8 cellular contexts compared by ENCODE assay signal in the genomic region with DNA sequence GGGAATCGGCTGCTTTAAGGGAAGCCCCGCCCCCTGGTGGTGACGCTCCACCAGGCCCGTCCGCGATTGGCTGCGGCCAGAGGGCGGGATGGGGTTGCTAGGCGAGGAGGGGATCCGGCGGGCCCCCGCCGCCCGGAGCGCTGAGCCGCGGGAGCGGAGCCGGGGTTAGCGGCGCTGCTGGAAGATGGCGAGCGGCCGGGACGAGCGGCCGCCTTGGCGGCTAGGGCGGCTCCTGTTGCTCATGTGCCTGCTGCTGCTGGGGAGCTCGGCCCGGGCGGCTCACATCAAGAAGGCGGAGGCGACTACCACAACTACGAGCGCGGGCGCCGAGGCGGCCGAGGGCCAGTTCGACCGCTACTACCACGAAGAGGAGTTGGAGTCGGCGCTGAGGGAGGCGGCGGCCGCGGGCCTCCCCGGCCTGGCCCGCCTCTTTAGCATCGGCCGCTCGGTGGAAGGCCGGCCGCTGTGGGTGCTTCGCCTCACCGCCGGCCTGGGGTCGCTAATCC. TPM values are rescaled to one million over a fixed set of nuclear protein-coding genes. Genes with fewer than 3 reads are reported as not detected.
A peak's percentile ranks its signal among the peaks of the same experiment; 100 is the strongest.
DNase-seq lines count a peak whose midpoint lies in the region; ATAC-seq and TF ChIP-seq lines count a peak whose summit lies in the region.

CPD (plus strand) TSS at position 131 of the 506 bp plus-strand sequence; CDS start at position 185, 54 bp downstream.

- peaks cover 9% of the 10 kb centered on the region; the same call in 1 of the 2 replicates for H3F3A ChIP-seq in SU-DHL-6 (ENCODE audit: insufficient read depth)

- ATAC-seq in HG02642 (IDR thresholded peaks at IDR 0.05; ENCODE audit: poor library complexity, unreplicated experiment) (peak; percentile 90), Right ventricle myocardium inferior (peak; percentile 98)
- peak; percentile 96 for ATAC-seq in activated naive CD8-positive, alpha-beta T cell treated with anti-CD3 and anti-CD28 coated beads, Interleukin-2, amount 10 ng/mL, durations not matched to agents 7 days and 5 days (ENCODE audit: low read depth)

- DNase-seq in GM10266 (ENCODE audit: extremely low spot score) = peak; percentile 98
- DNase-seq in NCI-H1417 (lab: John Stamatoyannopoulos, UW) = peak; percentile 92 to 95 (median 95)
- DNase-seq in activated naive CD8-positive, alpha-beta T cell treated with anti-CD3 and anti-CD28 coated beads, Interleukin-2, amount 10 ng/mL, durations not matched to agents 7 days and 5 days = peak; percentile 98
- DNase-seq in Right ventricle myocardium inferior (ENCODE audit: missing footprints) = peak; percentile 98
- DNase-seq in ovary = peak; percentile 96 to 99 (median 98)

- no peak for TF ChIP-seq CTCF in GM10266 (IDR thresholded peaks at IDR 0.05; ENCODE audit: control insufficient read depth, insufficient read depth, low read depth, missing control alignments)
- TF ChIP-seq CTCF in SU-DHL-6 (IDR thresholded peaks at IDR 0.05; ENCODE audit: insufficient read depth, low read length, poor library complexity, severe bottlenecking) = no peak
- no peak for TF ChIP-seq CTCF in ovary (IDR thresholded peaks at IDR 0.05)

- H4K20me1 ChIP-seq in SU-DHL-6 (ENCODE audit: low read depth, low read length) = no peaks in the 10 kb centered on the region

- no peak for TF ChIP-seq EP300 in ovary (IDR thresholded peaks at IDR 0.05)

- peak within 1 kb of the TSS; percentile 99 for H2AFZ ChIP-seq in SU-DHL-6 (ENCODE audit: low read depth, low read length, severe bottlenecking)

- H3K36me3 Mint-ChIP-seq in activated naive CD8-positive, alpha-beta T cell treated with anti-CD3 and anti-CD28 coated beads, Interleukin-2, amount 10 ng/mL, durations not matched to agents 7 days and 5 days = no peaks in the 10 kb centered on the region

- intact Hi-C loops in Right ventricle myocardium inferior (cut with DNase I) (loop anchor here (2.0 kb wide), 1 partner anchor 34 kb away; no protein-coding TSS in a partner anchor), ovary (cut with DNase I) (loop anchor here in 1 of 4 donors (5.0 kb wide), 1 partner anchor 262 kb away; the partner anchor contains the start of gene NSRP1)

- 0 to 1% (median 0%) methylated on average over 54 to 61 of the region's 61 CpGs for WGBS in ovary, 3 donors
- WGBS in thymus = under 1% methylated on average over 61 of the region's 61 CpGs

- H3K27me3 ChIP-seq in SU-DHL-6 (ENCODE audit: low read length) (no peaks in the 10 kb centered on the region), ovary (no peaks in the 10 kb centered on the region), thymus (ENCODE audit: control insufficient read depth, insufficient read depth) (peaks cover 2% of the 10 kb centered on the region)

- peak within 1 kb of the TSS; percentile 82 for H3K4me3 ChIP-seq in SU-DHL-6 (ENCODE audit: insufficient read depth, low read length, poor library complexity, severe bottlenecking)
- H3K4me3 ChIP-seq in ovary = peak within 1 kb of the TSS; percentile 88
- H3K4me3 ChIP-seq in thymus (ENCODE audit: low read length) = peak within 1 kb of the TSS; percentile 86

- H3K4me2 ChIP-seq in SU-DHL-6 (ENCODE audit: low read depth, low read length, poor library complexity, severe bottlenecking) = peak within 1 kb of the TSS; percentile 81

- peaks cover 49% of the 10 kb centered on the region for H3K4me1 Mint-ChIP-seq in activated naive CD8-positive, alpha-beta T cell treated with anti-CD3 and anti-CD28 coated beads, Interleukin-2, amount 10 ng/mL, durations not matched to agents 7 days and 5 days

- peak within 1 kb of the TSS; percentile 95 for H3K27ac Mint-ChIP-seq in activated naive CD8-positive, alpha-beta T cell treated with anti-CD3 and anti-CD28 coated beads, Interleukin-2, amount 10 ng/mL, durations not matched to agents 7 days and 5 days

- H3K9me3 ChIP-seq in SU-DHL-6 (ENCODE audit: insufficient read depth, low read length) = no peaks in the 10 kb centered on the region
- H3K9me3 ChIP-seq in ovary = no peaks in the 10 kb centered on the region
- no peaks in the 10 kb centered on the region for H3K9me3 ChIP-seq in thymus (ENCODE audit: control insufficient read depth)

- H3K4me3 Mint-ChIP-seq in activated naive CD8-positive, alpha-beta T cell treated with anti-CD3 and anti-CD28 coated beads, Interleukin-2, amount 10 ng/mL, durations not matched to agents 7 days and 5 days = peak within 1 kb of the TSS; percentile 98

- H3K36me3 ChIP-seq in SU-DHL-6 (ENCODE audit: low read length) (no peaks in the 10 kb centered on the region), ovary (no peaks in the 10 kb centered on the region), thymus (ENCODE audit: control insufficient read depth, insufficient read depth) (no peaks in the 10 kb centered on the region)

- peak; percentile 89 for TF ChIP-seq POLR2A in ovary (IDR thresholded peaks at IDR 0.05)

- H3K9me3 Mint-ChIP-seq in activated naive CD8-positive, alpha-beta T cell treated with anti-CD3 and anti-CD28 coated beads, Interleukin-2, amount 10 ng/mL, durations not matched to agents 7 days and 5 days = no peaks in the 10 kb centered on the region

- no peaks in the 10 kb centered on the region for H3K79me2 ChIP-seq in SU-DHL-6 (ENCODE audit: insufficient read depth, low read length)

- H3K4me1 ChIP-seq in ovary (ENCODE audit: insufficient read depth) = peaks cover 4% of the 10 kb centered on the region
- peaks cover 14% of the 10 kb centered on the region for H3K4me1 ChIP-seq in thymus (ENCODE audit: control insufficient read depth, insufficient read depth, low read length)

- H3K27ac ChIP-seq in SU-DHL-6 (ENCODE audit: low read depth, low read length) (no peak within 1 kb of the TSS), ovary (peak within 1 kb of the TSS; percentile 32 to 73), thymus (ENCODE audit: low read depth) (peak within 1 kb of the TSS; percentile 93)

- peak within 1 kb of the TSS; percentile 75 for H3K9ac ChIP-seq in SU-DHL-6 (ENCODE audit: low read length)

- POLR2A ChIA-PET in activated naive CD8-positive, alpha-beta T cell treated with anti-CD3 and anti-CD28 coated beads, Interleukin-2, amount 10 ng/mL, durations not matched to agents 7 days and 5 days (lab: Charles Lee) = interaction anchor here (1.4 to 3.2 kb wide), 3 partner anchors 15 to 87 kb away, joined by 3 to 12 read pairs (median 4); partner anchors contain the start of gene BLMH

- no peaks in the 10 kb centered on the region for H3K9me2 ChIP-seq in SU-DHL-6 (replicated peaks; ENCODE audit: insufficient read depth, low read length)

- peaks cover 2% of the 10 kb centered on the region for H3K27me3 Mint-ChIP-seq in activated naive CD8-positive, alpha-beta T cell treated with anti-CD3 and anti-CD28 coated beads, Interleukin-2, amount 10 ng/mL, durations not matched to agents 7 days and 5 days

RNA-seq across cellular contexts. Expression of gene CPD, which starts in this region (rescaled TPM):
- total RNA-seq in activated naive CD8-positive, alpha-beta T cell treated with anti-CD3 and anti-CD28 coated beads, Interleukin-2, amount 10 ng/mL, durations not matched to agents 7 days and 5 days = 10 to 100 TPM; 18.6 to 23.3 TPM
- total RNA-seq in Right ventricle myocardium inferior (20.2 TPM), ovary (10 to 100 TPM; 24.4 to 53.8 (median 30.8) TPM)
- polyA plus RNA-seq in ovary (10 to 100 TPM in 1 of 2 donors, 1 to 10 TPM in 1; 8.6 to 18.9 TPM), thymus (11.2 TPM)
